ENCODE assay signal across 1 cellular context in genomic region chr1:61724721-61725694, GRCh38.
TF ChIP-seq lines count a peak whose summit lies in the region.

TSS of gene TM2D1 (minus strand) at chr1:61725141. CDS start at chr1:61725120, 21 bp downstream.

TF ChIP-seq in K562, 482 proteins besides CTCF, POLR2A, EP300 and RAD21 (continued from another document and continues in another):
- TF ChIP-seq ZBTB8A (IDR thresholded peaks at IDR 0.05; ENCODE audit: partially characterized antibody) (no peak), ZBED1 (IDR thresholded peaks at IDR 0.05) (no peak), ZNF212 (CRISPR knock-in tag; IDR thresholded peaks at IDR 0.05) (no peak), CREB5 (CRISPR knock-in tag; IDR thresholded peaks at IDR 0.05) (no peak), RHOXF2B (CRISPR knock-in tag; conservative IDR thresholded peaks at IDR 0.05) (no peak), GTF2F1 (IDR thresholded peaks at IDR 0.05; ENCODE audit: low read depth, low read length) (no peak), SMARCC2 (IDR thresholded peaks at IDR 0.05; ENCODE audit: low read depth) (peak; percentile 43; the same call in 1 of the 2 replicates), MAX (CRISPR knock-in tag; IDR thresholded peaks at IDR 0.05) (peak; percentile 59), EHMT2 (IDR thresholded peaks at IDR 0.05) (0 out of 2 replicates have a peak, but pooled peaks have one; percentile 14), TCF15 (CRISPR knock-in tag; IDR thresholded peaks at IDR 0.05) (peak; percentile 47; the same call in 1 of the 2 replicates), ZSCAN29 (IDR thresholded peaks at IDR 0.05) (no peak), ZNF764 (CRISPR knock-in tag; IDR thresholded peaks at IDR 0.05; ENCODE audit: low read depth) (no peak), PHF21A (IDR thresholded peaks at IDR 0.05; ENCODE audit: borderline replicate concordance, low read depth) (no peak), JUN (IDR thresholded peaks at IDR 0.05; ENCODE audit: borderline replicate concordance, low read depth, low read length) (peak; percentile 70; the same call in 1 of the 2 replicates), JUN (CRISPR knock-in tag; IDR thresholded peaks at IDR 0.05; ENCODE audit: borderline replicate concordance) (peak; percentile 47; the same call in 1 of the 2 replicates), FOXK2 (conservative IDR thresholded peaks at IDR 0.05 in 1 of 2, IDR thresholded peaks at IDR 0.05 in 1 of 2; ENCODE audit: low read depth in 2 of 2) (peak; percentile 90), RREB1 (CRISPR knock-in tag; IDR thresholded peaks at IDR 0.05) (no peak), ATF1 (CRISPR knock-in tag; IDR thresholded peaks at IDR 0.05) (no peak), ATF1 (tag; IDR thresholded peaks at IDR 0.05) (peak; percentile 88), ZNF707 (CRISPR knock-in tag; conservative IDR thresholded peaks at IDR 0.05) (no peak), ILK (tag; IDR thresholded peaks at IDR 0.05; ENCODE audit: borderline replicate concordance, low read depth) (no peak), ZNF511 (CRISPR knock-in tag; IDR thresholded peaks at IDR 0.05) (peak; percentile 92), TBP (optimal IDR thresholded peaks at IDR 0.05; ENCODE audit: low read depth, low read length) (peak; percentile 95), MCM2 (IDR thresholded peaks at IDR 0.05; ENCODE audit: low read depth) (no peak), GABPB2 (CRISPR knock-in tag; conservative IDR thresholded peaks at IDR 0.05) (no peak), ZNF232 (CRISPR knock-in tag; IDR thresholded peaks at IDR 0.05) (peak; percentile 61), MEIS2 (IDR thresholded peaks at IDR 0.05; ENCODE audit: partially characterized antibody) (no peak), L3MBTL2 (IDR thresholded peaks at IDR 0.05) (peak; percentile 91), DEAF1 (CRISPR knock-in tag; IDR thresholded peaks at IDR 0.05) (no peak), MXI1 (IDR thresholded peaks at IDR 0.05; ENCODE audit: low read depth, low read length) (no peak), SMAD4 (CRISPR knock-in tag; conservative IDR thresholded peaks at IDR 0.05) (peak; percentile 42), CHCHD3 (CRISPR knock-in tag; IDR thresholded peaks at IDR 0.05) (no peak), ZBTB34 (CRISPR knock-in tag; IDR thresholded peaks at IDR 0.05) (no peak), NR0B1 (IDR thresholded peaks at IDR 0.05; ENCODE audit: partially characterized antibody) (no peak), CXXC5 (CRISPR knock-in tag; IDR thresholded peaks at IDR 0.05) (peak; percentile 82), PHB (CRISPR knock-in tag; IDR thresholded peaks at IDR 0.05) (no peak), SNIP1 (IDR thresholded peaks at IDR 0.05; ENCODE audit: low read depth) (peak; percentile 70; the same call in 1 of the 2 replicates), PCBP2 (IDR thresholded peaks at IDR 0.05; ENCODE audit: low read depth, low read length, poor library complexity, severe bottlenecking) (no peak), GTF2A2 (tag; IDR thresholded peaks at IDR 0.05) (no peak), ZNF586 (CRISPR knock-in tag; conservative IDR thresholded peaks at IDR 0.05) (no peak), DNMT1 (IDR thresholded peaks at IDR 0.05) (no peak), FOSL1 (tag; conservative IDR thresholded peaks at IDR 0.05) (peak; percentile 72), ZNF76 (CRISPR knock-in tag; IDR thresholded peaks at IDR 0.05; ENCODE audit: borderline replicate concordance) (no peak), TCF3 (CRISPR knock-in tag; IDR thresholded peaks at IDR 0.05) (0 out of 2 replicates have a peak, but pooled peaks have one; percentile 26), GABPA (tag; conservative IDR thresholded peaks at IDR 0.05; ENCODE audit: low read depth) (peak; percentile 97), ZNF639 (CRISPR knock-in tag; conservative IDR thresholded peaks at IDR 0.05 in 1 of 2, IDR thresholded peaks at IDR 0.05 in 1 of 2) (no peak)
